Comparison of ENCODE assay signal across 25 cellular contexts in genomic region chr4:10380695-10381094, GRCh38.
"Had no signal": no experiment of that assay in that cellular context is flagged by ENCODE, and none has a peak within 500 bp of the region (broad histone marks: within the 10 kb centered on the region; RNA-seq: fewer than 3 reads in every experiment).

No MANE protein-coding gene starts in this region.

- DNase-seq: activated CD4-positive, alpha-beta T cell treated with anti-CD3 and anti-CD28 coated beads for 4 hours; activated CD8-positive, alpha-beta memory T cell treated with anti-CD3 and anti-CD28 coated beads, Interleukin-2, amount 50 U/mL, for 48 hours; activated CD8-positive, alpha-beta T cell treated with anti-CD3 and anti-CD28 coated beads, Interleukin-2, amount 10 ng/mL, durations not matched to agents 7 days and 5 days; activated effector memory CD4-positive, alpha-beta T cell treated with Interleukin-2 at 50 U/mL for 16 hours; activated naive CD4-positive, alpha-beta T cell treated with anti-CD3 and anti-CD28 coated beads for 36 hours; activated T-cell treated with anti-CD3 and anti-CD28 coated beads, Interleukin-2, amount 50 U/mL, for 24 hours; brain microvascular endothelial cell; caudate nucleus; IMR-90; KG1; MG63; MV-4-11; NCI-H1105; NCI-H1436 treated with DMSO at 0.1 percent for 48 hours; NCI-H187 treated with DMSO at 0.1 percent for 48 hours; NCI-H2081 treated with DMSO at 0.1 percent for 48 hours; NCI-H446; NCI-H524; PC-9; SIG-M5; T-cell had no signal

- ATAC-seq: activated CD4-positive, CD25-positive, alpha-beta regulatory T cell treated with anti-CD3 and anti-CD28 coated beads, Interleukin-2, amount 50 U/mL, for 24 hours; activated CD8-positive, alpha-beta T cell treated with anti-CD3 and anti-CD28 coated beads, Interleukin-2, amount 10 ng/mL, durations not matched to agents 7 days and 5 days; T-cell had no signal

- H3K27ac Mint-ChIP-seq: activated CD8-positive, alpha-beta T cell treated with anti-CD3 and anti-CD28 coated beads, Interleukin-2, amount 10 ng/mL, durations not matched to agents 7 days and 5 days; activated naive CD4-positive, alpha-beta T cell treated with anti-CD3 and anti-CD28 coated beads for 36 hours; activated naive CD8-positive, alpha-beta T cell; activated T-cell treated with anti-CD3 and anti-CD28 coated beads, Interleukin-2, amount 50 U/mL, for 24 hours; activated T-helper 1 cell treated with anti-CD3 and anti-CD28 coated beads, Interleukin-12 subunit alpha, Interleukin-12 subunit beta, Interleukin-2, Interleukin-4 antibody, amounts not matched to agents 30 ng/mL and 10 ng/mL and 1 ng/mL, durations not matched to agents 14 hours and 24 hours and 36 hours; T-cell had no signal

- H3K4me3 ChIP-seq: MG63, PC-9, SK-N-MC had no signal

- H3K27me3 ChIP-seq: brain microvascular endothelial cell, MG63 had no signal

- H3K4me1 Mint-ChIP-seq: T-cell had no signal

- H3K9me3 Mint-ChIP-seq: activated naive CD4-positive, alpha-beta T cell treated with anti-CD3 and anti-CD28 coated beads for 36 hours; activated T-cell treated with anti-CD3 and anti-CD28 coated beads, Interleukin-2, amount 50 U/mL, for 24 hours; activated T-helper 1 cell treated with anti-CD3 and anti-CD28 coated beads, Interleukin-12 subunit alpha, Interleukin-12 subunit beta, Interleukin-2, Interleukin-4 antibody, amounts not matched to agents 30 ng/mL and 10 ng/mL and 1 ng/mL, durations not matched to agents 14 hours and 24 hours and 36 hours; T-cell had no signal

- H3K36me3 Mint-ChIP-seq: activated naive CD8-positive, alpha-beta T cell; T-cell had no signal

- H3K27me3 Mint-ChIP-seq: activated naive CD8-positive, alpha-beta T cell; activated T-cell treated with anti-CD3 and anti-CD28 coated beads, Interleukin-2, amount 50 U/mL, for 24 hours had no signal

- H3K27ac ChIP-seq: brain microvascular endothelial cell, PC-9, SK-N-MC had no signal

- H3K36me3 ChIP-seq: brain microvascular endothelial cell, MG63 had no signal

- H3K9me3 ChIP-seq: MG63 had no signal

- H3K4me2 ChIP-seq: PC-9 had no signal

- H2AFZ ChIP-seq: PC-9 had no signal

- H3K4me3 Mint-ChIP-seq: activated CD8-positive, alpha-beta T cell treated with anti-CD3 and anti-CD28 coated beads, Interleukin-2, amount 10 ng/mL, durations not matched to agents 7 days and 5 days; activated naive CD4-positive, alpha-beta T cell treated with anti-CD3 and anti-CD28 coated beads for 36 hours; activated naive CD8-positive, alpha-beta T cell; activated T-cell treated with anti-CD3 and anti-CD28 coated beads, Interleukin-2, amount 50 U/mL, for 24 hours; activated T-helper 1 cell treated with anti-CD3 and anti-CD28 coated beads, Interleukin-12 subunit alpha, Interleukin-12 subunit beta, Interleukin-2, Interleukin-4 antibody, amounts not matched to agents 30 ng/mL and 10 ng/mL and 1 ng/mL, durations not matched to agents 14 hours and 24 hours and 36 hours; T-cell had no signal
